Comparison of ENCODE assay signal across 25 cellular contexts in genomic region chr12:79098530-79098929, GRCh38.
DNase-seq lines count a peak whose midpoint lies in the region; TF ChIP-seq lines count a peak whose summit lies in the region.
"Had no signal": no experiment of that assay in that cellular context is flagged by ENCODE, and none has a peak within 500 bp of the region (broad histone marks: within the 10 kb centered on the region; RNA-seq: fewer than 3 reads in every experiment).

No MANE protein-coding gene starts in this region.

- DNase-seq in NCI-H1105 treated with DMSO at 0.1 percent for 48 hours (lab: John Stamatoyannopoulos, UW) (peak; percentile 22), NCI-H1105 (lab: John Stamatoyannopoulos, UW) (no peak), H4 (ENCODE audit: low spot score) (peak; percentile 34), RPMI8226 (peak; percentile 12), fibroblast of gingiva (ENCODE audit: low read depth) (peak; percentile 35), HEK293T (ENCODE audit: extremely low spot score) (no peak), NCI-H345 (lab: John Stamatoyannopoulos, UW) (no peak), NCI-H1694 treated with DMSO at 0.1 percent for 48 hours (lab: John Stamatoyannopoulos, UW) (no peak)
- DNase-seq: activated CD4-positive, alpha-beta T cell treated with anti-CD3 and anti-CD28 coated beads for 48 hours; activated CD8-positive, alpha-beta memory T cell treated with anti-CD3 and anti-CD28 coated beads for 24 hours; activated effector memory CD4-positive, alpha-beta T cell treated with anti-CD3 and anti-CD28 coated beads, Interleukin-2, amount 50 U/mL, for 16 hours; CD4-positive, alpha-beta T cell; effector CD4-positive, alpha-beta T cell; foreskin fibroblast; head of caudate nucleus; IMR-90; lower lobe of right lung; natural killer cell; NCI-H1092 treated with DMSO at 0.1 percent for 48 hours; NCI-H2107; NCI-H526; occipital lobe; Right ventricle myocardium superior; stimulated activated naive CD4-positive, alpha-beta T cell treated with Interleukin-2 at 50 U/mL for 16 hours; WERI-Rb-1 had no signal

- POLR2A ChIA-PET in HEK293T (lab: Yijun Ruan, JAX) = no interaction called here

- CTCF ChIA-PET in HEK293T (lab: Yijun Ruan, JAX) = no interaction called here

TF ChIP-seq in HEK293T, 16 proteins besides CTCF, POLR2A, EP300 and RAD21:
- TF ChIP-seq HDGF (IDR thresholded peaks at IDR 0.05; ENCODE audit: borderline replicate concordance) = no peak

Comparison
In these comparisons a context has a peak if more than half of its experiments do, and no peak if none do; other contexts are left out.
1. DNase-seq: peak in NCI-H1105 treated with DMSO at 0.1 percent for 48 hours (single experiment), H4 (single experiment), RPMI8226 (single experiment) and fibroblast of gingiva (single experiment); none in NCI-H1105 (single experiment), HEK293T (single experiment), NCI-H345 (single experiment) and NCI-H1694 treated with DMSO at 0.1 percent for 48 hours (single experiment).